ENCODE assay signal across 10 cellular contexts in the genomic region with DNA sequence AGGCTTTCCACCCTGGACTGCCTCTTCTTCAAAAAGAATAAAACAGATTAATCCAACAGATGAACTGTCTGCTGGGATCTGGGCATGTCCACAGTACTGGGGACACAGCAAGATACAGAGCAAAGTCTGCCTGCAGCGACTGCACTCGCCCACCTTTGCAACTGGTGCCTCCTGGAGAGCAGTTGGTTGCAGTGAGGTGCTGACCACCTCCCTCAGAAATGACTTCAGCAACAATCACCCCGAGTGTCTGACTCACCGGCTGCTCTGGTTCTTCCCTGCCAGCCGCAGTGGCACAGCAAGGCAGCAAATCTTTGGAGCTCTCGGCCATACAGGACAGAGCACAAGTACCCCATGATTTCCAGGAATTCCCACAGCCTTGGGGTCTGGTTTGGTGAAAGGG.
A peak's percentile ranks its signal among the peaks of the same experiment; 100 is the strongest.
DNase-seq lines count a peak whose midpoint lies in the region; ATAC-seq and TF ChIP-seq lines count a peak whose summit lies in the region.
"Had no signal": no experiment of that assay in that cellular context is flagged by ENCODE, and none has a peak within 500 bp of the region (broad histone marks: within the 10 kb centered on the region; RNA-seq: fewer than 3 reads in every experiment).

No MANE protein-coding gene starts in this region.

- no peak for TF ChIP-seq POLR2A in suprapubic skin (IDR thresholded peaks at IDR 0.05)

- H3K4me3 ChIP-seq in suprapubic skin (no peak overlapping the region), aorta (ENCODE audit: low read length in 2 of 2) (no peak overlapping the region)
- H3K4me3 ChIP-seq: heart left ventricle had no signal

- no peaks in the 10 kb centered on the region for H3K9me3 ChIP-seq in suprapubic skin
- H3K9me3 ChIP-seq in aorta (ENCODE audit: control insufficient read depth, low read length), result no peaks in the 10 kb centered on the region
- H3K9me3 ChIP-seq: heart left ventricle had no signal

- peaks cover 34% of the 10 kb centered on the region for H3K4me1 ChIP-seq in suprapubic skin
- no peaks in the 10 kb centered on the region for H3K4me1 ChIP-seq in aorta (ENCODE audit: control insufficient read depth in 1 of 2, insufficient read depth in 2 of 2, low read length in 2 of 2)

- H3K27me3 ChIP-seq in suprapubic skin, result no peaks in the 10 kb centered on the region
- no peaks in the 10 kb centered on the region for H3K27me3 ChIP-seq in aorta (ENCODE audit: control insufficient read depth in 1 of 2, insufficient read depth in 2 of 2, low read length in 1 of 2)
- H3K27me3 ChIP-seq: heart left ventricle had no signal

- WGBS in suprapubic skin, result 86% methylated on average over 6 of the region's 6 CpGs
- 93 to 96% methylated on average over 6 of the region's 6 CpGs for WGBS in aorta, 2 donors

- CTCF ChIA-PET in RWPE1 (lab: Yijun Ruan, JAX), result no interaction called here

- no peak for ATAC-seq in activated T-cell treated with anti-CD3 and anti-CD28 coated beads, Interleukin-2, amount 50 U/mL, for 4 hours
- ATAC-seq in HG02870 (IDR thresholded peaks at IDR 0.05; ENCODE audit: unreplicated experiment) (no peak), GM18870 (IDR thresholded peaks at IDR 0.05; ENCODE audit: unreplicated experiment) (no peak), aorta (ENCODE audit: low FRiP score) (no peak)
- ATAC-seq: activated naive CD4-positive, alpha-beta T cell treated with anti-CD3 and anti-CD28 coated beads, Interleukin-2, amount 50 U/mL, for 72 hours; heart left ventricle had no signal

- TF ChIP-seq CTCF in RWPE1 (conservative IDR thresholded peaks at IDR 0.05; ENCODE audit: low read depth) (no peak), suprapubic skin (IDR thresholded peaks at IDR 0.05) (no peak)

- no peaks in the 10 kb centered on the region for H3K36me3 ChIP-seq in suprapubic skin
- H3K36me3 ChIP-seq in aorta (ENCODE audit: control insufficient read depth in 1 of 2, insufficient read depth in 2 of 2, low read length in 1 of 2), result no peaks in the 10 kb centered on the region
- H3K36me3 ChIP-seq: heart left ventricle had no signal

- H3K27me3 Mint-ChIP-seq in activated T-cell treated with anti-CD3 and anti-CD28 coated beads, Interleukin-2, amount 50 U/mL, for 4 hours (ENCODE audit: low read depth), result peaks cover 2% of the 10 kb centered on the region

- DNase-seq in activated T-cell treated with anti-CD3 and anti-CD28 coated beads, Interleukin-2, amount 50 U/mL, for 48 hours, result peak; percentile 49 to 52
- no peak for DNase-seq in activated T-cell treated with anti-CD3 and anti-CD28 coated beads, Interleukin-2, amount 50 U/mL, for 4 hours
- peak; percentile 76 for DNase-seq in RWPE1 (ENCODE audit: low spot score)
- peak; percentile 38 for DNase-seq in fibroblast of peridontal ligament (ENCODE audit: extremely low read depth)
- DNase-seq in suprapubic skin (ENCODE audit: low spot score in 2 of 2), result peak; percentile 44 to 50
- DNase-seq in aorta, result no peak
- DNase-seq: heart left ventricle had no signal

- H3K4me3 Mint-ChIP-seq in activated T-cell treated with anti-CD3 and anti-CD28 coated beads, Interleukin-2, amount 50 U/mL, for 4 hours, result no peak overlapping the region

- TF ChIP-seq EP300 in suprapubic skin (IDR thresholded peaks at IDR 0.05), result no peak

- H3K27ac ChIP-seq in RWPE1 (peak overlapping the region; percentile 96), suprapubic skin (no peak overlapping the region), aorta (ENCODE audit: low read depth in 1 of 2, low read length in 2 of 2) (no peak overlapping the region)
- H3K27ac ChIP-seq: heart left ventricle had no signal

- intact Hi-C loops in aorta (cut with DNase I), result no loop called here

- POLR2A ChIA-PET in RWPE1 (lab: Yijun Ruan, JAX; ENCODE audit: low non-redundant PET), result no interaction called here

- no peaks in the 10 kb centered on the region for H3K36me3 Mint-ChIP-seq in activated T-cell treated with anti-CD3 and anti-CD28 coated beads, Interleukin-2, amount 50 U/mL, for 4 hours (ENCODE audit: insufficient read depth)

- peaks cover 33% of the 10 kb centered on the region for H3K4me1 Mint-ChIP-seq in activated T-cell treated with anti-CD3 and anti-CD28 coated beads, Interleukin-2, amount 50 U/mL, for 4 hours (ENCODE audit: low read depth)

- H3K9me3 Mint-ChIP-seq in activated T-cell treated with anti-CD3 and anti-CD28 coated beads, Interleukin-2, amount 50 U/mL, for 4 hours, result no peaks in the 10 kb centered on the region
- H3K9me3 Mint-ChIP-seq: activated naive CD4-positive, alpha-beta T cell treated with anti-CD3 and anti-CD28 coated beads, Interleukin-2, amount 50 U/mL, for 72 hours had no signal

Comparison
In these comparisons a context has a peak if more than half of its experiments do, and no peak if none do; other contexts are left out.
1. DNase-seq: peak in activated T-cell treated with anti-CD3 and anti-CD28 coated beads, Interleukin-2, amount 50 U/mL, for 48 hours (2 of 2), RWPE1 (single experiment), fibroblast of peridontal ligament (single experiment) and suprapubic skin (2 of 2); none in activated T-cell treated with anti-CD3 and anti-CD28 coated beads, Interleukin-2, amount 50 U/mL, for 4 hours (single experiment) and aorta (0 of 2).